Comparison of ENCODE assay signal across 10 cellular contexts in the genomic region with DNA sequence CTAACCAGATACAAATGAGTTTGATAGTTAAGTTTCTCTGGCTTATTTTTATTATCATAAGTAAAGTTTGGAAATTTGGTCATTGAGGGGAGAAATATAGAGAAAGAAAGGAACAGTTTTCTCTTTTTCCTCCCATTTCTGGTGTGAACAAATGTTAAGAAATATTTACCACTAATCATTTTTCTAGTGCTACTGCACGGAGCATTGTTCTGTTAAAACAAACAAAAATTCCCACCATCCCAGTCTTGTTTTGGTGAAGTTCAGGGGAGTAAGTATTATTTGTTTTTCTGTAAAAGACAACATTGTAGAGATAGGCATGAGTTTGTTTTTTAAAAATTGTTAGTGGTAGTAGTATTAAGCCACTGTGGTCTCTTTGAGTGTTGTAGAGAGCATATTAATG.
DNase-seq lines count a peak whose midpoint lies in the region; ATAC-seq and TF ChIP-seq lines count a peak whose summit lies in the region.
"Had no signal": no experiment of that assay in that cellular context is flagged by ENCODE, and none has a peak within 500 bp of the region (broad histone marks: within the 10 kb centered on the region; RNA-seq: fewer than 3 reads in every experiment).

No MANE protein-coding gene starts in this region.

- H3K27me3 Mint-ChIP-seq in natural killer cell (ENCODE audit: low read depth in 2 of 2), result no peaks in the 10 kb centered on the region
- H3K27me3 Mint-ChIP-seq in neural progenitor cell (ENCODE audit: insufficient read depth, low read depth), result no peaks in the 10 kb centered on the region

- H3K4me3 ChIP-seq in endocrine pancreas (ENCODE audit: control insufficient read depth, insufficient read depth, low read length), result peak overlapping the region; percentile 77
- peak overlapping the region; percentile 22 to 36 for H3K4me3 ChIP-seq in uterus
- no peak overlapping the region for H3K4me3 ChIP-seq in neural progenitor cell

- peaks cover 16 to 20% of the 10 kb centered on the region in 2 donors for H3K4me1 Mint-ChIP-seq in natural killer cell
- H3K4me1 Mint-ChIP-seq in neural progenitor cell, result peaks cover 41% of the 10 kb centered on the region

- H3K36me3 Mint-ChIP-seq in natural killer cell, result no peaks in the 10 kb centered on the region
- H3K36me3 Mint-ChIP-seq in neural progenitor cell, result peaks cover 7% of the 10 kb centered on the region
- H3K36me3 Mint-ChIP-seq: activated naive CD4-positive, alpha-beta T cell treated with anti-CD3 and anti-CD28 coated beads, Interleukin-2, amount 50 U/mL, for 24 hours had no signal

- peaks cover 100% of the 10 kb centered on the region for H3K79me2 ChIP-seq in neural progenitor cell (ENCODE audit: low read depth)

- H3K4me3 Mint-ChIP-seq in natural killer cell (peak overlapping the region; percentile 78), neural progenitor cell (no peak overlapping the region)
- H3K4me3 Mint-ChIP-seq: activated naive CD4-positive, alpha-beta T cell treated with anti-CD3 and anti-CD28 coated beads, Interleukin-2, amount 50 U/mL, for 24 hours had no signal

- H3K27me3 ChIP-seq in endocrine pancreas (ENCODE audit: control insufficient read depth, insufficient read depth, low read length) (no peaks in the 10 kb centered on the region), uterus (no peaks in the 10 kb centered on the region), neural progenitor cell (no peaks in the 10 kb centered on the region)

- no peak overlapping the region for H3K4me2 ChIP-seq in neural progenitor cell

- H3K4me1 ChIP-seq in endocrine pancreas (ENCODE audit: control insufficient read depth, insufficient read depth, low read length), result peaks cover 20% of the 10 kb centered on the region
- peaks cover 0 to 5% of the 10 kb centered on the region in 2 donors for H3K4me1 ChIP-seq in uterus
- peaks cover 27% of the 10 kb centered on the region for H3K4me1 ChIP-seq in neural progenitor cell

- H2AFZ ChIP-seq in neural progenitor cell (replicated peaks), result no peak overlapping the region

- DNase-seq in Right ventricle myocardium superior, result no peak
- DNase-seq in left cardiac atrium, result no peak
- DNase-seq in natural killer cell, result no peak
- DNase-seq in uterus, result no peak
- DNase-seq in SKM-1 (lab: John Stamatoyannopoulos, UW; ENCODE audit: unreplicated experiment), result no peak
- DNase-seq in RPMI8226, result no peak
- no peak for DNase-seq in neural progenitor cell (ENCODE audit: low spot score)
- DNase-seq: NCI-H1436 treated with DMSO at 0.1 percent for 48 hours had no signal

- ATAC-seq in Right ventricle myocardium superior (ENCODE audit: poor library complexity) (peak; percentile 2), left cardiac atrium (no peak), natural killer cell (no peak)

- no peak overlapping the region for H3K9ac ChIP-seq in endocrine pancreas (ENCODE audit: control insufficient read depth, insufficient read depth, low read length)
- H3K9ac ChIP-seq in neural progenitor cell, result no peak overlapping the region

- no peaks in the 10 kb centered on the region for H3K9me3 ChIP-seq in endocrine pancreas (ENCODE audit: control insufficient read depth, low read length)
- no peaks in the 10 kb centered on the region for H3K9me3 ChIP-seq in uterus
- no peaks in the 10 kb centered on the region for H3K9me3 ChIP-seq in neural progenitor cell (ENCODE audit: low read depth)

- H3K9me3 Mint-ChIP-seq in natural killer cell (no peaks in the 10 kb centered on the region), neural progenitor cell (no peaks in the 10 kb centered on the region)
- H3K9me3 Mint-ChIP-seq: activated naive CD4-positive, alpha-beta T cell treated with anti-CD3 and anti-CD28 coated beads, Interleukin-2, amount 50 U/mL, for 24 hours had no signal

- TF ChIP-seq CTCF in natural killer cell (IDR thresholded peaks at IDR 0.05), result no peak
- TF ChIP-seq CTCF in uterus (IDR thresholded peaks at IDR 0.05), result no peak
- no peak for TF ChIP-seq CTCF in neural progenitor cell (IDR thresholded peaks at IDR 0.05)

- H3K36me3 ChIP-seq in endocrine pancreas (ENCODE audit: control insufficient read depth, insufficient read depth, low read length), result no peaks in the 10 kb centered on the region
- no peaks in the 10 kb centered on the region for H3K36me3 ChIP-seq in uterus
- no peaks in the 10 kb centered on the region for H3K36me3 ChIP-seq in neural progenitor cell

- TF ChIP-seq POLR2A in uterus (IDR thresholded peaks at IDR 0.05), result no peak

- peaks cover 95% of the 10 kb centered on the region for H4K20me1 ChIP-seq in neural progenitor cell (ENCODE audit: low read depth)

- H3K27ac ChIP-seq in uterus, result peak overlapping the region; percentile 62 to 80
- no peak overlapping the region for H3K27ac ChIP-seq in neural progenitor cell

- intact Hi-C loops in Right ventricle myocardium superior (cut with DNase I), result loop anchor here (5.0 kb wide), 1 partner anchor 72 kb away; no protein-coding TSS in a partner anchor
- intact Hi-C loops in left cardiac atrium (cut with DNase I), result loop anchor here in 1 of 2 donors (2.0 kb wide), 1 partner anchor 78 kb away; no protein-coding TSS in a partner anchor
- intact Hi-C loops in natural killer cell (cut with micrococcal nuclease), result no loop called here
- intact Hi-C loops in uterus (cut with DNase I; ENCODE audit: low total_unique reads), result no loop called here

- peak overlapping the region; percentile 43 to 78 for H3K27ac Mint-ChIP-seq in natural killer cell
- H3K27ac Mint-ChIP-seq in neural progenitor cell, result no peak overlapping the region
- H3K27ac Mint-ChIP-seq: activated naive CD4-positive, alpha-beta T cell treated with anti-CD3 and anti-CD28 coated beads, Interleukin-2, amount 50 U/mL, for 24 hours had no signal

- H3F3A ChIP-seq in neural progenitor cell (ENCODE audit: low read depth), result peaks cover 7% of the 10 kb centered on the region
